ENCODE assay signal across 23 cellular contexts in the genomic region with DNA sequence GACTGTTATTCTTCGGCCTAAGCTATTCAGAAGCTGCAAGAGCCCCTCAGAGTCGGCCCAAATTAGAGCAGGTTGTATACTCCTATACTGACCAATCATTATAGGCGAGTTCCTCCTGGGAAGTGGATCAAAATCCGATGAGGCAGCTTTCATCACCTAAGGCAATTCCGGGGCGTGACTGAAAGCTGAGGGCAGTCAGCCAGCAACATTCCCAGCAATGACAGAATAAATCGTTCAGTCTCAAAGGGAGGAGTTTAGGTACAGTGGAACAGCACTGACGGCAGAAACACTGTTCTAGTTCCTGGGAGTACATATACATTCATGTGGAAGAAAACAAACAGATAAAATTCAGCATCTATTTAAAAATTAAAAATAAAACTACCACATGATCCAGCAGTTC. TPM values are rescaled to one million over a fixed set of nuclear protein-coding genes. Genes with fewer than 3 reads are reported as not detected.
DNase-seq lines count a peak whose midpoint lies in the region; FAIRE-seq and TF ChIP-seq lines count a peak whose summit lies in the region.
"Had no signal": no experiment of that assay in that cellular context is flagged by ENCODE, and none has a peak within 500 bp of the region (broad histone marks: within the 10 kb centered on the region; RNA-seq: fewer than 3 reads in every experiment).

No MANE protein-coding gene starts in this region.

- H3F3A ChIP-seq in GM23248 (ENCODE audit: insufficient read depth) (no peaks in the 10 kb centered on the region), MM.1S (ENCODE audit: insufficient read depth, low read length) (no peaks in the 10 kb centered on the region)

- TF ChIP-seq EP300 in transverse colon (IDR thresholded peaks at IDR 0.05; ENCODE audit: low read depth) = no peak

- no peaks in the 10 kb centered on the region for H3K4me1 ChIP-seq in GM23248 (ENCODE audit: insufficient read depth)
- no peaks in the 10 kb centered on the region for H3K4me1 ChIP-seq in transverse colon
- no peaks in the 10 kb centered on the region for H3K4me1 ChIP-seq in MM.1S (ENCODE audit: low read length)
- H3K4me1 ChIP-seq: parathyroid adenoma, sigmoid colon had no signal

- WGBS in GM23248 (ENCODE audit: low coverage in 1 of 2, low lambda C conversion rate in 2 of 2, missing lambda C conversion rate in 2 of 2), 2 experiments = 26% methylated on average over 8 of the region's 8 CpGs
- 17 to 40% methylated on average over 5 to 8 of the region's 8 CpGs for WGBS in transverse colon (ENCODE audit: low coverage in 1 of 2), 2 donors

- H3K9me2 ChIP-seq in GM23248 (ENCODE audit: insufficient read depth) (no peaks in the 10 kb centered on the region), MM.1S (replicated peaks; ENCODE audit: insufficient read depth, low read length) (no peaks in the 10 kb centered on the region)

- FAIRE-seq in D721Med (lab: Jason Lieb, UNC) = no peak

- no peaks in the 10 kb centered on the region for H4K20me1 ChIP-seq in GM23248 (ENCODE audit: insufficient read depth)
- H4K20me1 ChIP-seq in MM.1S (ENCODE audit: insufficient read depth, low read length) = no peaks in the 10 kb centered on the region

- H3K79me2 ChIP-seq in GM23248 (ENCODE audit: insufficient read depth) (no peaks in the 10 kb centered on the region), MM.1S (ENCODE audit: low read length) (no peaks in the 10 kb centered on the region)
- H3K79me2 ChIP-seq: parathyroid adenoma had no signal

- H3K27me3 ChIP-seq in GM23248 (replicated peaks; ENCODE audit: insufficient read depth) (peaks cover 19% of the 10 kb centered on the region; the same call in 1 of the 2 replicates), transverse colon (peaks cover 42% of the 10 kb centered on the region), MM.1S (replicated peaks; ENCODE audit: insufficient read depth, low read length) (no peaks in the 10 kb centered on the region)

- H3K4me3 ChIP-seq in GM23248 (no peak overlapping the region), fibroblast of mammary gland (ENCODE audit: control insufficient read depth, low read depth, low read length) (no peak overlapping the region), transverse colon (no peak overlapping the region), MM.1S (ENCODE audit: low read length) (no peak overlapping the region)
- H3K4me3 ChIP-seq: sigmoid colon, thoracic aorta had no signal

- DNase-seq in GM23248 (peak; percentile 17), NCI-H226 (peak; percentile 49), fibroblast of mammary gland (ENCODE audit: low read depth) (peak; percentile 26), transverse colon (peak; percentile 53), MM.1S (no peak), D721Med (ENCODE audit: insufficient read length, low spot score) (no peak), GOT3 (lab: John Stamatoyannopoulos, UW) (no peak)
- DNase-seq: activated CD8-positive, alpha-beta T cell treated with anti-CD3 and anti-CD28 coated beads, Interleukin-2, amount 10 ng/mL, durations not matched to agents 7 days and 5 days; activated naive CD4-positive, alpha-beta T cell treated with Interleukin-2 at 50 U/mL for 16 hours; activated T-cell treated with anti-CD3 and anti-CD28 coated beads, Interleukin-2, amount 50 U/mL, for 1 hour; amniotic stem cell; CD4-positive, alpha-beta memory T cell; DMS79 treated with DMSO at 0.1 percent for 48 hours; erythroblast; kidney glomerular epithelial cell; NCI-H1092; NCI-H2029 treated with DMSO at 0.1 percent for 48 hours; RPMI8226; sigmoid colon; T1000 had no signal

- TF ChIP-seq POLR2A in transverse colon (IDR thresholded peaks at IDR 0.05) = no peak

- in situ Hi-C loops in GM23248 (cut with MboI) = no loop called here
- in situ Hi-C loops in transverse colon (cut with MboI; ENCODE audit: low pct_ligation_motif_present in 1 of 4, low pct_unique_long_range_greater_than_20kb in 1 of 4, low sequenced_read_pairs in 3 of 4) = no loop called here

- no peak overlapping the region for H3K4me2 ChIP-seq in GM23248 (ENCODE audit: unreplicated experiment)
- no peak overlapping the region for H3K4me2 ChIP-seq in MM.1S (ENCODE audit: low read depth, low read length)

- H3K36me3 ChIP-seq in GM23248 (ENCODE audit: low read depth) = no peaks in the 10 kb centered on the region
- no peaks in the 10 kb centered on the region for H3K36me3 ChIP-seq in transverse colon
- H3K36me3 ChIP-seq in MM.1S (replicated peaks; ENCODE audit: insufficient read depth, low read length) = no peaks in the 10 kb centered on the region
- H3K36me3 ChIP-seq: sigmoid colon, thoracic aorta had no signal

- intact Hi-C loops in transverse colon (cut with DNase I; ENCODE audit: low total_unique reads) = no loop called here

- H3K9ac ChIP-seq in GM23248 = no peak overlapping the region
- H3K9ac ChIP-seq in MM.1S (ENCODE audit: low read length) = no peak overlapping the region
- H3K9ac ChIP-seq: parathyroid adenoma had no signal

- no peak overlapping the region for H3K27ac ChIP-seq in GM23248
- no peak overlapping the region for H3K27ac ChIP-seq in transverse colon
- no peak overlapping the region for H3K27ac ChIP-seq in MM.1S (ENCODE audit: low read length)
- H3K27ac ChIP-seq: parathyroid adenoma, sigmoid colon, thoracic aorta had no signal

- TF ChIP-seq CTCF in fibroblast of mammary gland (conservative IDR thresholded peaks at IDR 0.05; ENCODE audit: control insufficient read depth, insufficient read depth, low read depth, low read length) (no peak), transverse colon (IDR thresholded peaks at IDR 0.05) (no peak), MM.1S (IDR thresholded peaks at IDR 0.05; ENCODE audit: low read length) (no peak), D721Med (IDR thresholded peaks at IDR 0.05; ENCODE audit: insufficient read depth, missing control alignments) (no peak)

- H3K9me3 ChIP-seq in GM23248 (ENCODE audit: low read depth) (no peaks in the 10 kb centered on the region), transverse colon (no peaks in the 10 kb centered on the region), MM.1S (replicated peaks; ENCODE audit: insufficient read depth, low read length) (no peaks in the 10 kb centered on the region)
- H3K9me3 ChIP-seq: sigmoid colon, thoracic aorta had no signal

- H2AFZ ChIP-seq in GM23248 = no peak overlapping the region
- H2AFZ ChIP-seq in MM.1S (ENCODE audit: low read length) = no peak overlapping the region
- H2AFZ ChIP-seq: parathyroid adenoma had no signal

RNA-seq across cellular contexts. Expression of a gene that starts 10.8 kb away (rescaled TPM):
- not detected in 2 replicates for total RNA-seq in GM23248 (2014; rRNA removed; shearing (Covaris generic))
- polyA plus RNA-seq in GM23248 (2016; fragmentation: Nextera tagmentation; extraction: Ambion mirVana) = not detected in 2 replicates
- total RNA-seq in transverse colon = under 1 TPM in 2 of 4 donors, not detected in 2; 0.27 to 0.32 TPM
- total RNA-seq: CD4-positive, alpha-beta memory T cell; NCI-H460 had no signal

RNA-seq across cellular contexts. Expression of a gene that starts 11.4 kb away (rescaled TPM):
- not detected in 2 replicates for total RNA-seq in GM23248 (2014; rRNA removed; shearing (Covaris generic))
- not detected in 2 replicates for polyA plus RNA-seq in GM23248 (2016; fragmentation: Nextera tagmentation; extraction: Ambion mirVana)
- 1 to 10 TPM in 1 of 4 donors, not detected in 3; 2.7 TPM for total RNA-seq in transverse colon
- total RNA-seq: activated CD8-positive, alpha-beta T cell treated with anti-CD3 and anti-CD28 coated beads, Interleukin-2, amount 10 ng/mL, durations not matched to agents 7 days and 5 days; CD4-positive, alpha-beta memory T cell; NCI-H460 had no signal

Comparison
In these comparisons a context has a peak if more than half of its experiments do, and no peak if none do; other contexts are left out.
1. DNase-seq: peak in GM23248 (single experiment), NCI-H226 (single experiment), fibroblast of mammary gland (single experiment) and transverse colon (single experiment); none in MM.1S (single experiment), D721Med (single experiment) and GOT3 (single experiment).